8 cellular contexts compared by ENCODE assay signal in genomic region chr5:149960272-149961185, GRCh38.
DNase-seq lines count a peak whose midpoint lies in the region; ATAC-seq and TF ChIP-seq lines count a peak whose summit lies in the region.

Gene SLC26A2 (plus strand): TSS chr5:149960758. CDS start chr5:149977653, 16,895 bp downstream.

- DNase-seq in AG09309 (ENCODE audit: low read depth) (peak; percentile 89), NCI-H345 treated with DMSO at 0.1 percent for 48 hours (lab: John Stamatoyannopoulos, UW; ENCODE audit: unreplicated experiment) (peak; percentile 96), cerebellar cortex (ENCODE audit: low spot score) (peak; percentile 99), islet precursor cell (peak; percentile 99)
- DNase-seq in activated CD4-positive, CD25-positive, alpha-beta regulatory T cell treated with anti-CD3 and anti-CD28 coated beads, Interleukin-2, amount 50 U/mL, for 16 hours (ENCODE audit: low read depth, low spot score), result peak; percentile 84
- peak; percentile 87 to 92 (median 91) for DNase-seq in stimulated activated CD4-positive, alpha-beta T cell treated with anti-CD3 and anti-CD28 coated beads, Interleukin-12 subunit alpha, Interleukin-12 subunit beta, amount 100 ng/mL, for 48 hours (ENCODE audit: low read depth in 2 of 3, low spot score in 1 of 3)

- TF ChIP-seq CTCF in AG09309 (IDR thresholded peaks at IDR 0.05; ENCODE audit: control insufficient read depth, insufficient read depth, low read depth, low read length, missing control alignments), result no peak

- ATAC-seq in GM19023 (IDR thresholded peaks at IDR 0.05; ENCODE audit: unreplicated experiment) (peak; percentile 99), HG03280 (IDR thresholded peaks at IDR 0.05; ENCODE audit: unreplicated experiment) (peak; percentile 99)

- H3K4me3 ChIP-seq in AG09309 (ENCODE audit: control insufficient read depth, low read depth, low read length), result peak within 1 kb of the TSS; percentile 77

Comparison
In these comparisons a context has a peak if more than half of its experiments do, and no peak if none do; other contexts are left out.
1. Peak in every context shown above with its lines: DNase-seq, ATAC-seq and H3K4me3 ChIP-seq.